Comparison of ENCODE assay signal across 22 cellular contexts in genomic region chr1:17401841-17402240, GRCh38. TPM values are rescaled to one million over a fixed set of nuclear protein-coding genes. Genes with fewer than 3 reads are reported as not detected.
DNase-seq lines count a peak whose midpoint lies in the region; ATAC-seq, FAIRE-seq and TF ChIP-seq lines count a peak whose summit lies in the region.
"Had no signal": no experiment of that assay in that cellular context is flagged by ENCODE, and none has a peak within 500 bp of the region (broad histone marks: within the 10 kb centered on the region; RNA-seq: fewer than 3 reads in every experiment).

No MANE protein-coding gene starts in this region.

- H3K23me2 ChIP-seq in H1 (ENCODE audit: low read depth, low read length), result no peaks in the 10 kb centered on the region

- H2AK5ac ChIP-seq in H1 (ENCODE audit: low read depth, low read length), result no peak overlapping the region; the same call in 1 of the 2 replicates

- no peak overlapping the region for H3K4me3 Mint-ChIP-seq in stimulated activated naive B cell treated with anti-CD40 and anti-IgM and Interleukin-4, amounts not matched to agents 10 μg/mL and 1 μg/mL and 100 μg/mL, for 72 hours
- H3K4me3 Mint-ChIP-seq: CD4-positive, alpha-beta memory T cell; GM23338 had no signal

- H2AFZ ChIP-seq in H1 (ENCODE audit: low read length), result no peak overlapping the region
- H2AFZ ChIP-seq: GM23338 had no signal

- no peak for TF ChIP-seq POLR2A in H1 (IDR thresholded peaks at IDR 0.05; ENCODE audit: control extremely low read depth in 1 of 2, low read depth in 2 of 2, low read length in 2 of 2)

- H3K4me1 ChIP-seq in HEK293 (ENCODE audit: control insufficient read depth, insufficient read depth, low read length) (no peaks in the 10 kb centered on the region), H1 (replicated peaks in 1 of 4; ENCODE audit: control insufficient read depth in 3 of 4, insufficient read depth in 4 of 4, low read length in 3 of 4) (peaks cover 0 to 10% (median 4%) of the 10 kb centered on the region in 4 experiments; a peak in 4 of 7 replicates)

- CTCF ChIA-PET in HEK293 (lab: Yijun Ruan, JAX) (interaction anchor here (0.5 to 1.2 kb wide), 6 partner anchors 9 to 345 kb away, joined by 3 to 5 read pairs (median 4); no protein-coding TSS in a partner anchor), H1 (lab: Charles Lee; ENCODE audit: partially characterized antibody) (interaction anchor here (1.0 to 5.2 kb wide), 16 partner anchors 8 to 341 kb away, joined by 3 to 19 read pairs (median 5); partner anchors contain the start of gene PADI6)

- H2BK12ac ChIP-seq in H1 (ENCODE audit: low read depth, low read length), result no peak overlapping the region

- no peak overlapping the region; the same call in 1 of the 2 replicates for H4K8ac ChIP-seq in H1 (ENCODE audit: extremely low read depth, insufficient read depth, low read length)

- H3K79me2 ChIP-seq in H1 (ENCODE audit: control insufficient read depth in 1 of 2, insufficient read depth in 2 of 2, low read length in 2 of 2), result no peaks in the 10 kb centered on the region

- no peak overlapping the region for H3K14ac ChIP-seq in H1 (ENCODE audit: insufficient read length)

- H2BK20ac ChIP-seq in H1 (ENCODE audit: low read length), result 0 out of 2 replicates have a peak overlapping the region, but pooled peaks have one; percentile 9

- no peak overlapping the region for H3K18ac ChIP-seq in H1 (ENCODE audit: extremely low read depth, low read length)

- POLR2A ChIA-PET in HEK293 (lab: Yijun Ruan, JAX), result no interaction called here
- POLR2A ChIA-PET in H1 (lab: Charles Lee; ENCODE audit: partially characterized antibody), result interaction anchor here (1.2 to 10.0 kb wide), 3 partner anchors 11 to 35 kb away, joined by 3 to 116 read pairs (median 7); partner anchors contain the start of gene RCC2

- peak; percentile 63 for DNase-seq in H7
- no peak for DNase-seq in H1 (ENCODE audit: low read depth in 1 of 2, low spot score in 2 of 2)
- DNase-seq in NCI-H2196 treated with DMSO at 0.1 percent for 48 hours (lab: John Stamatoyannopoulos, UW; ENCODE audit: unreplicated experiment), result no peak
- no peak for DNase-seq in left ventricle myocardium superior
- no peak for DNase-seq in stimulated activated naive B cell treated with anti-CD40 and anti-IgM and Interleukin-4, amounts not matched to agents 10 μg/mL and 1 μg/mL and 100 μg/mL, for 72 hours
- DNase-seq: C1 segment of cervical spinal cord; Calu3; CD4-positive, alpha-beta memory T cell; COR-L47; DMS53; DMS79 treated with DMSO at 0.1 percent for 48 hours; GF-D8; HCEC 1CT had no signal

- H3K36me3 Mint-ChIP-seq in stimulated activated naive B cell treated with anti-CD40 and anti-IgM and Interleukin-4, amounts not matched to agents 10 μg/mL and 1 μg/mL and 100 μg/mL, for 72 hours, result peaks cover 2 to 3% of the 10 kb centered on the region in 2 donors

- no peak overlapping the region for H3K4me3 ChIP-seq in H7 (ENCODE audit: insufficient read depth, low read depth, low read length)
- no peak overlapping the region for H3K4me3 ChIP-seq in HEK293 (ENCODE audit: low read depth, low read length)
- H3K4me3 ChIP-seq in H1 (ENCODE audit: extremely low read depth in 1 of 4, insufficient read depth in 2 of 4, low read depth in 3 of 4, low read length in 4 of 4), result no peak overlapping the region
- H3K4me3 ChIP-seq: GM23338 had no signal

- H3K27ac ChIP-seq in HEK293 (ENCODE audit: extremely low read depth, low read depth, low read length) (no peak overlapping the region), H1 (ENCODE audit: low read depth, low read length) (no peak overlapping the region)

- no peaks in the 10 kb centered on the region; the same call in 1 of the 2 replicates for H3K79me1 ChIP-seq in H1 (ENCODE audit: low read depth, low read length)

- intact Hi-C loops in left ventricle myocardium superior (cut with micrococcal nuclease), result no loop called here

- peaks cover 1 to 2% of the 10 kb centered on the region in 2 experiments for H4K20me1 ChIP-seq in H1 (replicated peaks in 1 of 2; ENCODE audit: control insufficient read depth in 1 of 2, insufficient read depth in 2 of 2, low read length in 2 of 2)

- no peak overlapping the region for H3K4me2 ChIP-seq in H1 (ENCODE audit: insufficient read depth in 1 of 2, low read depth in 2 of 2, low read length in 2 of 2)
- H3K4me2 ChIP-seq: GM23338 had no signal

- no peak overlapping the region for H3K27ac Mint-ChIP-seq in stimulated activated naive B cell treated with anti-CD40 and anti-IgM and Interleukin-4, amounts not matched to agents 10 μg/mL and 1 μg/mL and 100 μg/mL, for 72 hours
- H3K27ac Mint-ChIP-seq: GM23338 had no signal

- no peaks in the 10 kb centered on the region for H3K27me3 Mint-ChIP-seq in stimulated activated naive B cell treated with anti-CD40 and anti-IgM and Interleukin-4, amounts not matched to agents 10 μg/mL and 1 μg/mL and 100 μg/mL, for 72 hours
- H3K27me3 Mint-ChIP-seq: CD4-positive, alpha-beta memory T cell had no signal

- peaks cover 3% of the 10 kb centered on the region for H3K36me3 ChIP-seq in H7 (replicated peaks; ENCODE audit: control insufficient read depth, insufficient read depth, low read length)
- peaks cover 0 to 11% of the 10 kb centered on the region in 2 experiments; a peak in 1 of 3 replicates for H3K36me3 ChIP-seq in HEK293 (ENCODE audit: control insufficient read depth in 2 of 2, insufficient read depth in 1 of 2, low read length in 2 of 2)
- peaks cover 0 to under 1% (median 0%) of the 10 kb centered on the region in 4 experiments; a peak in 2 of 8 replicates for H3K36me3 ChIP-seq in H1 (ENCODE audit: control insufficient read depth in 2 of 4, insufficient read depth in 4 of 4, low read length in 3 of 4)

- no peaks in the 10 kb centered on the region for H3K9me3 Mint-ChIP-seq in stimulated activated naive B cell treated with anti-CD40 and anti-IgM and Interleukin-4, amounts not matched to agents 10 μg/mL and 1 μg/mL and 100 μg/mL, for 72 hours
- H3K9me3 Mint-ChIP-seq: CD4-positive, alpha-beta memory T cell had no signal

- H3K23ac ChIP-seq in H1 (ENCODE audit: insufficient read length), result no peak overlapping the region

- H3K9ac ChIP-seq in H1 (replicated peaks in 1 of 4; ENCODE audit: extremely low read depth in 1 of 4, low read depth in 3 of 4, low read length in 3 of 4), result no peak overlapping the region

- H3K4me1 Mint-ChIP-seq in stimulated activated naive B cell treated with anti-CD40 and anti-IgM and Interleukin-4, amounts not matched to agents 10 μg/mL and 1 μg/mL and 100 μg/mL, for 72 hours, result peaks cover 0 to 3% of the 10 kb centered on the region in 2 donors
- H3K4me1 Mint-ChIP-seq: CD4-positive, alpha-beta memory T cell had no signal

- H3K56ac ChIP-seq in H1 (replicated peaks; ENCODE audit: insufficient read length, low read depth, low read length), result no peak overlapping the region

- no peak for TF ChIP-seq EP300 in H1 (IDR thresholded peaks at IDR 0.05; ENCODE audit: borderline replicate concordance in 1 of 2, low read depth in 2 of 2, low read length in 2 of 2)

- TF ChIP-seq RAD21 in H1 (IDR thresholded peaks at IDR 0.05 in 1 of 2, conservative IDR thresholded peaks at IDR 0.05 in 1 of 2; ENCODE audit: low read depth in 2 of 2, low read length in 2 of 2), result no peak

- H2BK120ac ChIP-seq in H1 (replicated peaks; ENCODE audit: low read depth, low read length), result no peak overlapping the region

- no peak overlapping the region for H2BK15ac ChIP-seq in H1 (ENCODE audit: low read length)

- WGBS in H1 (ENCODE audit: extremely low coverage in 1 of 2, insufficient coverage in 1 of 2, insufficient read length in 1 of 2, insufficient replicate concordance in 2 of 2, low coverage in 1 of 2, low lambda C conversion rate in 2 of 2, missing lambda C conversion rate in 1 of 2), 2 experiments, result 78% methylated on average over 4 of the region's 4 CpGs; no CpG with 5 or more reads in 1 of the 2 experiments

- no peak for FAIRE-seq in H1 (lab: Jason Lieb, UNC)
- FAIRE-seq: GM12891, H54 had no signal

- H3K27me3 ChIP-seq in H7 (ENCODE audit: control insufficient read depth, insufficient read depth, low read length) (no peaks in the 10 kb centered on the region), H1 (replicated peaks in 1 of 4; ENCODE audit: control insufficient read depth in 3 of 4, extremely low read depth in 1 of 4, insufficient read depth in 3 of 4, low read length in 3 of 4) (no peaks in the 10 kb centered on the region; a peak in 1 of 7 replicates)

- H2BK5ac ChIP-seq in H1 (ENCODE audit: low read depth, low read length), result no peak overlapping the region

- no peak for TF ChIP-seq CTCF in HEK293 (tag by site-specific recombination; IDR thresholded peaks at IDR 0.05)
- no peak for TF ChIP-seq CTCF in H1 (IDR thresholded peaks at IDR 0.05; ENCODE audit: control extremely low read depth in 1 of 3, insufficient read depth in 1 of 3, low read depth in 1 of 3, low read length in 3 of 3)

- H3K9me3 ChIP-seq in HEK293 (ENCODE audit: control insufficient read depth, insufficient read depth, low read depth, low read length) (no peaks in the 10 kb centered on the region), H1 (ENCODE audit: insufficient read depth in 2 of 2, low read depth in 1 of 2, low read length in 1 of 2) (no peaks in the 10 kb centered on the region)

- H4K5ac ChIP-seq in H1 (ENCODE audit: insufficient read length, low read depth, low read length), result no peak overlapping the region

- no peak overlapping the region for H3K4ac ChIP-seq in H1 (replicated peaks; ENCODE audit: insufficient read length, low read depth, low read length)

- H4K91ac ChIP-seq in H1 (replicated peaks; ENCODE audit: insufficient read length, low read length), result no peak overlapping the region

- no peak for ATAC-seq in left ventricle myocardium superior
- ATAC-seq in stimulated activated naive B cell treated with anti-CD40 and anti-IgM and Interleukin-4, amounts not matched to agents 10 μg/mL and 1 μg/mL and 100 μg/mL, for 72 hours (replicated peaks), result no peak
- ATAC-seq: GM23338 had no signal

RNA-seq across cellular contexts. Expression of gene PADI6, which starts 29.8 kb away (rescaled TPM):
- total RNA-seq in H7 (2014; rRNA removed; shearing (Covaris generic)), result not detected in 2 replicates
- total RNA-seq in H1 (2021; fragmentation: NEBNext Ultra II Directional; extraction: Animal tissue kit (Norgen Biotek cat#: 25700)), result not detected in 2 replicates
- not detected in 2 replicates for polyA plus RNA-seq in H1 (2011; rRNA removed)
- not detected for polyA plus RNA-seq in H1 (2011; cell fraction: cytosol; rRNA removed)
- not detected for polyA plus RNA-seq in H1 (2011; cell fraction: nucleus; rRNA removed)
- polyA plus RNA-seq in H1 (2012, experiment 1 of 2), result not detected in 4 replicates
- not detected for polyA plus RNA-seq in H1 (2012, experiment 2 of 2)
- not detected for polyA plus RNA-seq in H1 (2013, experiment 1 of 2)
- not detected for polyA plus RNA-seq in H1 (2013, experiment 2 of 2)
- not detected in 2 replicates for polyA minus RNA-seq in H1 (2011; rRNA and poly(A)+ RNA removed)
- polyA minus RNA-seq in H1 (2011; cell fraction: cytosol; rRNA and poly(A)+ RNA removed), result not detected
- polyA minus RNA-seq in H1 (2011; cell fraction: nucleus; rRNA and poly(A)+ RNA removed), result not detected
- not detected for total RNA-seq in left ventricle myocardium superior
- total RNA-seq: A172; A673; Calu3; CD4-positive, alpha-beta memory T cell; Daoy; G401; GM23338 had no signal
- polyA plus RNA-seq: BJ, GM23338 had no signal

RNA-seq across cellular contexts. Expression of gene RCC2, which starts 37.6 kb away (rescaled TPM):
- total RNA-seq in H7 (2014; rRNA removed; shearing (Covaris generic)), result 363 and 366 TPM in 2 replicates
- 454 and 455 TPM in 2 replicates for total RNA-seq in H1 (2021; fragmentation: NEBNext Ultra II Directional; extraction: Animal tissue kit (Norgen Biotek cat#: 25700))
- polyA plus RNA-seq in H1 (2011; rRNA removed), result 229 and 389 TPM in 2 replicates
- polyA plus RNA-seq in H1 (2011; cell fraction: cytosol; rRNA removed), result 208 TPM
- polyA plus RNA-seq in H1 (2011; cell fraction: nucleus; rRNA removed), result 390 TPM
- polyA plus RNA-seq in H1 (2012, experiment 1 of 2), result 308 to 381 TPM (median 333 TPM) in 4 replicates
- 197 TPM for polyA plus RNA-seq in H1 (2012, experiment 2 of 2)
- 230 TPM for polyA plus RNA-seq in H1 (2013, experiment 1 of 2)
- 221 TPM for polyA plus RNA-seq in H1 (2013, experiment 2 of 2)
- polyA minus RNA-seq in H1 (2011; rRNA and poly(A)+ RNA removed), result 172 and 251 TPM in 2 replicates
- 193 TPM for polyA minus RNA-seq in H1 (2011; cell fraction: cytosol; rRNA and poly(A)+ RNA removed)
- 82.4 TPM for polyA minus RNA-seq in H1 (2011; cell fraction: nucleus; rRNA and poly(A)+ RNA removed)
- 11.6 TPM for total RNA-seq in left ventricle myocardium superior

Comparison
In these comparisons a context has a peak if more than half of its experiments do, and no peak if none do; other contexts are left out.
1. RNA of gene RCC2, which starts 37.6 kb away (total RNA-seq): 454 to 455 TPM in H1 and 363 to 366 TPM in H7; 11.6 TPM in left ventricle myocardium superior (single experiment); every median in the first group is over 10 times any median in the second.